Comparison of ENCODE assay signal across 8 cellular contexts in the genomic region with DNA sequence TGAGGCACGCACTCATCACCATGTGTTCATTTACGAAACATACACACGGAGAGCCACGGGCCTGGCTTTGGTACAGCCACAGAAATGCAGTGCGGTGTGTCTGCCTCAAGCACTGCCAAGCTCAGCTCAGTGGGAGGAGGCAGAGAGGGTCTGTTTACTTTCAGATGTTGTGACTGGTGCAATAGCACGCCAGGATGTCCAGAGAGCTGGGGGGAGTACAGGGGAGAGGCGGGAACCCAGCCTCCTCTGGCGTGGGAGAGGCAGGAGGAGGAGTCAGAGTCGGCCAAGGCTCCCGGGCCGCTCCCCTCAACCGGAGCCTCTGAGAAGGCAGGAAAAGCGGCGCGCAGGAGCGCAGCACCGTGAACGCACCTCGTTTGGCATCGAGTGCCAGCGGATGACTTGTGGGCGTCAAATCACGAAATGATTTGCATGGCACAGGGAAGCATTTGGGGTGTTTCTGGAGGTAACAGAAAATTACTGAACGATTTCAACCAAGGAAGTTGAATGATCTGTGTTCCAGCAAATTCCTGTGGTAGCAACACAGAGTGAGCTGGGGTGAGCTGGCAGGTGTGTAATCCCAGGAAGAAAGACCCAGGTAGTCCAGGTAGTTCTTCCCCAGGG.
DNase-seq lines count a peak whose midpoint lies in the region; ATAC-seq and TF ChIP-seq lines count a peak whose summit lies in the region.

No MANE protein-coding gene starts in this region.

- no peak overlapping the region for H4K8ac ChIP-seq in neuronal stem cell (ENCODE audit: low read depth, low read length)

- H3K27me3 ChIP-seq in neuronal stem cell (ENCODE audit: control insufficient read depth in 3 of 3, insufficient read depth in 3 of 3, low read depth in 1 of 3, low read length in 3 of 3) = no peaks in the 10 kb centered on the region

- no peak overlapping the region for H2BK5ac ChIP-seq in neuronal stem cell (ENCODE audit: low read length)

- peaks cover 5 to 17% of the 10 kb centered on the region in 2 donors for H3K9me3 ChIP-seq in neuronal stem cell (replicated peaks in 1 of 2; ENCODE audit: control insufficient read depth in 2 of 2, insufficient read depth in 1 of 2, low read depth in 1 of 2, low read length in 2 of 2)

- no peak overlapping the region for H2BK120ac ChIP-seq in neuronal stem cell (ENCODE audit: low read depth, low read length)

- H3K4me3 ChIP-seq in neuronal stem cell (ENCODE audit: low read length in 2 of 2) = no peak overlapping the region

- H3K36me3 ChIP-seq in neuronal stem cell (replicated peaks in 1 of 2; ENCODE audit: control insufficient read depth in 2 of 2, insufficient read depth in 2 of 2, low read length in 2 of 2) = peaks cover 10 to 23% of the 10 kb centered on the region in 2 donors

- WGBS in neuronal stem cell (ENCODE audit: extremely low coverage in 2 of 2, insufficient read length in 2 of 2, insufficient replicate concordance in 1 of 2), 2 donors = no CpG with 5 or more reads among the region's 24 CpGs

- peak overlapping the region; percentile 57 for H3K18ac ChIP-seq in neuronal stem cell (ENCODE audit: low read length)

- no peak overlapping the region for H2AFZ ChIP-seq in neuronal stem cell (ENCODE audit: low read length)

- H4K91ac ChIP-seq in neuronal stem cell (ENCODE audit: low read depth, low read length, poor library complexity) = no peak overlapping the region

- H2BK15ac ChIP-seq in neuronal stem cell (ENCODE audit: low read length) = no peak overlapping the region

- H3K4me2 ChIP-seq in neuronal stem cell (ENCODE audit: insufficient read depth, low read length, poor library complexity, severe bottlenecking) = no peak overlapping the region

- no peaks in the 10 kb centered on the region for H3K79me1 ChIP-seq in neuronal stem cell (ENCODE audit: low read depth, low read length)

- H3K4me1 ChIP-seq in neuronal stem cell (ENCODE audit: control insufficient read depth in 2 of 2, insufficient read depth in 1 of 2, low read depth in 1 of 2, low read length in 2 of 2) = peaks cover 3 to 15% of the 10 kb centered on the region in 2 donors

- H2BK12ac ChIP-seq in neuronal stem cell (ENCODE audit: low read length) = no peak overlapping the region

- H3K27ac ChIP-seq in neuronal stem cell (replicated peaks; ENCODE audit: low read length) = no peak overlapping the region

- H3K4ac ChIP-seq in neuronal stem cell (ENCODE audit: low read length) = no peak overlapping the region

- H3K23ac ChIP-seq in neuronal stem cell (ENCODE audit: low read depth, low read length, poor library complexity) = no peak overlapping the region

- H3K9ac ChIP-seq in neuronal stem cell (ENCODE audit: low read depth, low read length, poor library complexity) = no peak overlapping the region

- DNase-seq in DMS53 (lab: John Stamatoyannopoulos, UW) = peak; percentile 92
- DNase-seq in NCI-H2171 (lab: John Stamatoyannopoulos, UW) = peak; percentile 15
- DNase-seq in dermis blood vessel endothelial cell = peak; percentile 41
- DNase-seq in neuronal stem cell (ENCODE audit: low spot score) = no peak
- no peak for DNase-seq in activated CD4-positive, alpha-beta T cell treated with anti-CD3 and anti-CD28 coated beads for 48 hours
- no peak for DNase-seq in mesenteric fat pad (ENCODE audit: low spot score)

- ATAC-seq in GM18505 (IDR thresholded peaks at IDR 0.05; ENCODE audit: unreplicated experiment) = no peak
- no peak for ATAC-seq in HG03039 (IDR thresholded peaks at IDR 0.05; ENCODE audit: unreplicated experiment)

- TF ChIP-seq POLR2A in GM18505 (IDR thresholded peaks at IDR 0.05; ENCODE audit: borderline replicate concordance, extremely low read depth, insufficient read depth, insufficient read length) = no peak

- peak overlapping the region; percentile 11 for H2AK5ac ChIP-seq in neuronal stem cell (ENCODE audit: low read depth, low read length)

- H3K14ac ChIP-seq in neuronal stem cell (ENCODE audit: low read length) = peak overlapping the region; percentile 95

Comparison
In these comparisons a context has a peak if more than half of its experiments do, and no peak if none do; other contexts are left out.
1. DNase-seq: peak in DMS53 (single experiment), NCI-H2171 (single experiment) and dermis blood vessel endothelial cell (single experiment); none in neuronal stem cell (single experiment), activated CD4-positive, alpha-beta T cell treated with anti-CD3 and anti-CD28 coated beads for 48 hours (single experiment) and mesenteric fat pad (single experiment).